In genomic region chr17:27530791-27531391, GRCh38 we compare ENCODE assay signal across 1 cellular context.
TF ChIP-seq lines count a peak whose summit lies in the region.

No MANE protein-coding gene starts in this region.

TF ChIP-seq in HepG2, 621 proteins besides CTCF, POLR2A, EP300 and RAD21 (continued from another document and continues in another):
- no peak for TF ChIP-seq SOX13 (IDR thresholded peaks at IDR 0.05)
- peak in 1 of 2 experiments; percentile 83; a peak in 2 of 4 replicates for TF ChIP-seq SOX13 (CRISPR knock-in tag; conservative IDR thresholded peaks at IDR 0.05 in 1 of 2, IDR thresholded peaks at IDR 0.05 in 1 of 2)
- TF ChIP-seq RCOR2 (CRISPR knock-in tag; IDR thresholded peaks at IDR 0.05): no peak
- no peak for TF ChIP-seq ZNF75D (CRISPR knock-in tag; IDR thresholded peaks at IDR 0.05; ENCODE audit: borderline replicate concordance)
- TF ChIP-seq AKAP8 (CRISPR knock-in tag; IDR thresholded peaks at IDR 0.05): no peak
- TF ChIP-seq MTERF4 (CRISPR knock-in tag; IDR thresholded peaks at IDR 0.05): no peak
- peak; percentile 67 for TF ChIP-seq RARA (CRISPR knock-in tag; IDR thresholded peaks at IDR 0.05)
- TF ChIP-seq SNAPC5 (CRISPR knock-in tag; IDR thresholded peaks at IDR 0.05; ENCODE audit: borderline replicate concordance): no peak
- TF ChIP-seq GATAD2A (CRISPR knock-in tag; IDR thresholded peaks at IDR 0.05): peak; percentile 61; the same call in 1 of the 2 replicates
- TF ChIP-seq NR2F6 (IDR thresholded peaks at IDR 0.05): 0 out of 2 replicates have a peak, but pooled peaks have one; percentile 27
- no peak for TF ChIP-seq NR2F6 (CRISPR knock-in tag; IDR thresholded peaks at IDR 0.05)
- no peak for TF ChIP-seq SIX4 (CRISPR knock-in tag; IDR thresholded peaks at IDR 0.05)
- TF ChIP-seq SATB2 (CRISPR knock-in tag; IDR thresholded peaks at IDR 0.05): no peak
- TF ChIP-seq DMTF1 (CRISPR knock-in tag; IDR thresholded peaks at IDR 0.05): no peak
- TF ChIP-seq FOSL1 (CRISPR knock-in tag; IDR thresholded peaks at IDR 0.05; ENCODE audit: borderline replicate concordance): no peak
- 0 out of 2 replicates have a peak, but pooled peaks have one; percentile 8 for TF ChIP-seq ZNF296 (CRISPR knock-in tag; conservative IDR thresholded peaks at IDR 0.05)
- TF ChIP-seq PAXIP1 (CRISPR knock-in tag; conservative IDR thresholded peaks at IDR 0.05): 0 out of 2 replicates have a peak, but pooled peaks have one; percentile 23
- no peak for TF ChIP-seq ZNF784 (CRISPR knock-in tag; IDR thresholded peaks at IDR 0.05; ENCODE audit: borderline replicate concordance)
- TF ChIP-seq ZNF12 (CRISPR knock-in tag; IDR thresholded peaks at IDR 0.05): no peak
- TF ChIP-seq ZNF333 (CRISPR knock-in tag; IDR thresholded peaks at IDR 0.05; ENCODE audit: borderline replicate concordance): no peak
- no peak for TF ChIP-seq ZNF430 (CRISPR knock-in tag; IDR thresholded peaks at IDR 0.05)
- peak; percentile 51; the same call in 1 of the 2 replicates for TF ChIP-seq ELF3 (CRISPR knock-in tag; IDR thresholded peaks at IDR 0.05)
- TF ChIP-seq MTF2 (CRISPR knock-in tag; IDR thresholded peaks at IDR 0.05; ENCODE audit: borderline replicate concordance): no peak
- peak; percentile 67 for TF ChIP-seq FOXA3 (CRISPR knock-in tag; IDR thresholded peaks at IDR 0.05)
- TF ChIP-seq TBP (CRISPR knock-in tag; IDR thresholded peaks at IDR 0.05): no peak
- TF ChIP-seq SALL1 (CRISPR knock-in tag; IDR thresholded peaks at IDR 0.05): peak; percentile 27; the same call in 1 of the 2 replicates
- TF ChIP-seq AHR (CRISPR knock-in tag; IDR thresholded peaks at IDR 0.05): no peak
- no peak for TF ChIP-seq GMEB2 (CRISPR knock-in tag; IDR thresholded peaks at IDR 0.05; ENCODE audit: low read depth)
- TF ChIP-seq SOX5 (CRISPR knock-in tag; IDR thresholded peaks at IDR 0.05; ENCODE audit: borderline replicate concordance): peak; percentile 63; the same call in 1 of the 2 replicates
- TF ChIP-seq TOPORS (CRISPR knock-in tag; IDR thresholded peaks at IDR 0.05): no peak
- no peak for TF ChIP-seq ZNF225 (CRISPR knock-in tag; IDR thresholded peaks at IDR 0.05)
- no peak for TF ChIP-seq ZNF781 (CRISPR knock-in tag; IDR thresholded peaks at IDR 0.05; ENCODE audit: borderline replicate concordance, not compliant biosample characterization)
- no peak for TF ChIP-seq KLF6 (CRISPR knock-in tag; IDR thresholded peaks at IDR 0.05)
- TF ChIP-seq ATM (IDR thresholded peaks at IDR 0.05; ENCODE audit: borderline replicate concordance): no peak
- 0 out of 2 replicates have a peak, but pooled peaks have one; percentile 20 for TF ChIP-seq ARNTL (CRISPR knock-in tag; IDR thresholded peaks at IDR 0.05)
- TF ChIP-seq CC2D1A (CRISPR knock-in tag; IDR thresholded peaks at IDR 0.05): no peak
- TF ChIP-seq ZNF549 (CRISPR knock-in tag; IDR thresholded peaks at IDR 0.05): no peak
- TF ChIP-seq LRRFIP1 (CRISPR knock-in tag; conservative IDR thresholded peaks at IDR 0.05): no peak
- peak; percentile 25; the same call in 1 of the 2 replicates for TF ChIP-seq FOXP4 (CRISPR knock-in tag; IDR thresholded peaks at IDR 0.05)
- 0 out of 4 replicates have a peak, but pooled peaks of 1 of the 2 experiments have one; percentile 8 for TF ChIP-seq NR2F1 (CRISPR knock-in tag; IDR thresholded peaks at IDR 0.05)
- 0 out of 2 replicates have a peak, but pooled peaks have one; percentile 42 for TF ChIP-seq MTA1 (CRISPR knock-in tag; IDR thresholded peaks at IDR 0.05; ENCODE audit: borderline replicate concordance)
- TF ChIP-seq MYC (CRISPR knock-in tag; IDR thresholded peaks at IDR 0.05; ENCODE audit: borderline replicate concordance): no peak
- TF ChIP-seq ERF (CRISPR knock-in tag; IDR thresholded peaks at IDR 0.05): no peak
- TF ChIP-seq SOX6 (IDR thresholded peaks at IDR 0.05): no peak
- peak; percentile 34; the same call in 1 of the 2 replicates for TF ChIP-seq SOX6 (CRISPR knock-in tag; IDR thresholded peaks at IDR 0.05)
- no peak for TF ChIP-seq SP1 (IDR thresholded peaks at IDR 0.05)
- TF ChIP-seq SP1 (CRISPR knock-in tag; IDR thresholded peaks at IDR 0.05): no peak
- no peak for TF ChIP-seq FOXP1 (IDR thresholded peaks at IDR 0.05)
- peak; percentile 77 for TF ChIP-seq FOXP1 (CRISPR knock-in tag; IDR thresholded peaks at IDR 0.05)
- TF ChIP-seq TFDP1 (CRISPR knock-in tag; IDR thresholded peaks at IDR 0.05; ENCODE audit: borderline replicate concordance): no peak
- TF ChIP-seq GATA4 (IDR thresholded peaks at IDR 0.05; ENCODE audit: borderline replicate concordance, low read depth): no peak
- no peak for TF ChIP-seq GZF1 (CRISPR knock-in tag; IDR thresholded peaks at IDR 0.05)
- TF ChIP-seq ZNF138 (CRISPR knock-in tag; IDR thresholded peaks at IDR 0.05; ENCODE audit: low read depth): no peak
- no peak for TF ChIP-seq JDP2 (CRISPR knock-in tag; IDR thresholded peaks at IDR 0.05; ENCODE audit: borderline replicate concordance)
- TF ChIP-seq ZNF644 (CRISPR knock-in tag; IDR thresholded peaks at IDR 0.05; ENCODE audit: low read depth): 0 out of 2 replicates have a peak, but pooled peaks have one; percentile 19
- no peak for TF ChIP-seq ZNF121 (CRISPR knock-in tag; IDR thresholded peaks at IDR 0.05)
- TF ChIP-seq GPN1 (CRISPR knock-in tag; IDR thresholded peaks at IDR 0.05; ENCODE audit: borderline replicate concordance): no peak
- 0 out of 2 replicates have a peak, but pooled peaks have one; percentile 37 for TF ChIP-seq NR2F2 (IDR thresholded peaks at IDR 0.05; ENCODE audit: borderline replicate concordance, low read depth)
- peak; percentile 60 for TF ChIP-seq HNF4A (CRISPR knock-in tag; IDR thresholded peaks at IDR 0.05)
- 0 out of 2 replicates have a peak, but pooled peaks have one; percentile 39 for TF ChIP-seq MEIS1 (CRISPR knock-in tag; IDR thresholded peaks at IDR 0.05; ENCODE audit: borderline replicate concordance)
- no peak for TF ChIP-seq SYNCRIP (IDR thresholded peaks at IDR 0.05; ENCODE audit: insufficient read depth, low read depth, low read length)
- no peak for TF ChIP-seq ZKSCAN5 (CRISPR knock-in tag; IDR thresholded peaks at IDR 0.05)
- no peak for TF ChIP-seq FOXA1 (IDR thresholded peaks at IDR 0.05)
- peak; percentile 64 for TF ChIP-seq FOXA1 (CRISPR knock-in tag; IDR thresholded peaks at IDR 0.05)
